Comparison of ENCODE assay signal across 8 cellular contexts in the genomic region with DNA sequence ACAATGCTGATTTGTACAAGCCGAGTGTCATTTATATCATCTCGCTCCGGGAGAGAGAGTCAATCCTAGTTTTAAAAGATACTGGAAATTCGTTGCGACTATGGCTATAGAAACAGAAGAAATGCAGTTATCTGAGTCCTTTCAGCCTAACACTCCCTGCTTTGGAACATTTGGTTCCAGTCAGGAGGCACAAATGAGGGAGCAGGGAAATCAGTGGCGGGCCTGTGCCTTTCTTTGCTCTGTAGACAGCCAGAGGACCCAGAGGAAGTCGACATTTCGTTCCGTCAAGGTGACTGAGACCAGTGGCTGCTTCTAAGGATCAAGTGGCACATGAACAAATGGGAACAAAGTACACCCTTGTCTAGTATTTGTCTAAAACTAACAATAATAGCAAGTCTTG. TPM values are rescaled to one million over a fixed set of nuclear protein-coding genes. Genes with fewer than 3 reads are reported as not detected.
DNase-seq lines count a peak whose midpoint lies in the region; ATAC-seq, FAIRE-seq and TF ChIP-seq lines count a peak whose summit lies in the region.

No MANE protein-coding gene starts in this region.

- H3K4me3 ChIP-seq in CD4-positive, alpha-beta memory T cell (ENCODE audit: low read length in 2 of 2) = no peak overlapping the region
- H3K4me3 ChIP-seq in MM.1S (ENCODE audit: low read length) = 0 out of 2 replicates have a peak overlapping the region, but pooled peaks have one; percentile 12
- H3K4me3 ChIP-seq in coronary artery = peak overlapping the region; percentile 89
- H3K4me3 ChIP-seq in pancreas = peak overlapping the region in 3 of 4 donors; percentile 63 to 75 (median 71)

- no peaks in the 10 kb centered on the region for H3K36me3 Mint-ChIP-seq in CD4-positive, alpha-beta memory T cell

- H3K9me2 ChIP-seq in MM.1S (replicated peaks; ENCODE audit: insufficient read depth, low read length) = no peaks in the 10 kb centered on the region

- POLR2A ChIA-PET in CD4-positive, alpha-beta memory T cell (lab: Charles Lee; ENCODE audit: partially characterized antibody) = no interaction called here

- peak overlapping the region; percentile 41 for H3K27ac ChIP-seq in CD4-positive, alpha-beta memory T cell (ENCODE audit: low read depth, low read length)
- H3K27ac ChIP-seq in MM.1S (ENCODE audit: low read length) = no peak overlapping the region
- no peak overlapping the region for H3K27ac ChIP-seq in coronary artery
- H3K27ac ChIP-seq in pancreas = peak overlapping the region in 2 of 4 donors; percentile 90 to 91

- H3K36me3 ChIP-seq in CD4-positive, alpha-beta memory T cell (ENCODE audit: insufficient read depth, low read length) = no peaks in the 10 kb centered on the region
- H3K36me3 ChIP-seq in MM.1S (replicated peaks; ENCODE audit: insufficient read depth, low read length) (no peaks in the 10 kb centered on the region), pancreas (no peaks in the 10 kb centered on the region)

- peaks cover 34 to 60% (median 47%) of the 10 kb centered on the region in 4 donors for H3K4me1 Mint-ChIP-seq in CD4-positive, alpha-beta memory T cell

- DNase-seq in CD4-positive, alpha-beta memory T cell = no peak
- DNase-seq in MM.1S = no peak
- no peak for DNase-seq in coronary artery (ENCODE audit: low spot score)
- no peak for DNase-seq in pancreas
- no peak for DNase-seq in NCI-H1694 (lab: John Stamatoyannopoulos, UW)
- no peak for DNase-seq in KG1 (lab: John Stamatoyannopoulos, UW)
- no peak for DNase-seq in NCI-H510A (lab: John Stamatoyannopoulos, UW)

- H3K4me2 ChIP-seq in MM.1S (ENCODE audit: low read depth, low read length) = peak overlapping the region; percentile 38; the same call in 1 of the 2 replicates

- no peaks in the 10 kb centered on the region for H3K9me3 Mint-ChIP-seq in CD4-positive, alpha-beta memory T cell

- intact Hi-C loops in CD4-positive, alpha-beta memory T cell (cut with micrococcal nuclease) = loop anchor here (1.0 to 5.0 kb wide), 3 partner anchors 50 to 619 kb away; a partner anchor contains a TSS
- intact Hi-C loops in pancreas (cut with DNase I) = no loop called here

- ATAC-seq in pancreas (no peak), HG03354 (IDR thresholded peaks at IDR 0.05; ENCODE audit: poor library complexity, severe bottlenecking, unreplicated experiment) (no peak)

- H3K4me3 Mint-ChIP-seq in CD4-positive, alpha-beta memory T cell = peak overlapping the region; percentile 59 to 82 (median 74)

- 94 to 99% methylated on average over 9 of the region's 9 CpGs for WGBS in pancreas, 2 donors

- FAIRE-seq in pancreas (lab: Jason Lieb, UNC) = no peak

- no peaks in the 10 kb centered on the region for H3K9me3 ChIP-seq in CD4-positive, alpha-beta memory T cell (ENCODE audit: control insufficient read depth in 1 of 2, low read length in 2 of 2)
- H3K9me3 ChIP-seq in MM.1S (replicated peaks; ENCODE audit: insufficient read depth, low read length) (no peaks in the 10 kb centered on the region), pancreas (no peaks in the 10 kb centered on the region)

- H3K79me2 ChIP-seq in MM.1S (ENCODE audit: low read length) = peaks cover 39% of the 10 kb centered on the region

- peaks cover 22% of the 10 kb centered on the region for H3F3A ChIP-seq in MM.1S (ENCODE audit: insufficient read depth, low read length)

- H3K27me3 ChIP-seq in CD4-positive, alpha-beta memory T cell (ENCODE audit: insufficient read depth, low read length) = no peaks in the 10 kb centered on the region
- H3K27me3 ChIP-seq in MM.1S (replicated peaks; ENCODE audit: insufficient read depth, low read length) = no peaks in the 10 kb centered on the region
- no peaks in the 10 kb centered on the region for H3K27me3 ChIP-seq in pancreas

- no peak for TF ChIP-seq CTCF in MM.1S (IDR thresholded peaks at IDR 0.05; ENCODE audit: low read length)
- no peak for TF ChIP-seq CTCF in coronary artery (IDR thresholded peaks at IDR 0.05)
- TF ChIP-seq CTCF in pancreas (IDR thresholded peaks at IDR 0.05) = no peak

- CTCF ChIA-PET in CD4-positive, alpha-beta memory T cell (lab: Charles Lee; ENCODE audit: partially characterized antibody) = no interaction called here

- H3K9ac ChIP-seq in MM.1S (ENCODE audit: low read length) = no peak overlapping the region

- H2AFZ ChIP-seq in MM.1S (ENCODE audit: low read length) = 0 out of 2 replicates have a peak overlapping the region, but pooled peaks have one; percentile 25

- no peaks in the 10 kb centered on the region for H4K20me1 ChIP-seq in MM.1S (ENCODE audit: insufficient read depth, low read length)

- H3K27me3 Mint-ChIP-seq in CD4-positive, alpha-beta memory T cell = no peaks in the 10 kb centered on the region

- peaks cover 43% of the 10 kb centered on the region for H3K4me1 ChIP-seq in CD4-positive, alpha-beta memory T cell (ENCODE audit: insufficient read depth, low read length)
- peaks cover 43% of the 10 kb centered on the region for H3K4me1 ChIP-seq in MM.1S (ENCODE audit: low read length)
- peaks cover 0 to 19% (median 0%) of the 10 kb centered on the region in 3 donors for H3K4me1 ChIP-seq in pancreas

- peak overlapping the region; percentile 52 to 91 (median 75) for H3K27ac Mint-ChIP-seq in CD4-positive, alpha-beta memory T cell

RNA-seq across cellular contexts. Expression of a gene that starts 0.7 kb away (rescaled TPM):
- total RNA-seq in CD4-positive, alpha-beta memory T cell = 10 to 100 TPM; 32.2 to 35.5 TPM
- polyA plus RNA-seq in CD4-positive, alpha-beta memory T cell = 10 to 100 TPM; 39.2 to 43.0 TPM
- total RNA-seq in pancreas = 10 to 100 TPM; 14.8 to 25.7 (median 17.3) TPM
- polyA plus RNA-seq in pancreas = 10 to 100 TPM in 1 of 2 donors, 1 to 10 TPM in 1; 9.9 to 15.1 TPM

Comparison
In these comparisons a context has a peak if more than half of its experiments do, and no peak if none do; other contexts are left out.
1. H3K4me3 ChIP-seq: peak in MM.1S (single experiment), coronary artery (single experiment) and pancreas (3 of 4); none in CD4-positive, alpha-beta memory T cell (0 of 2).